ENCODE assay signal across 1 cellular context in genomic region chr12:108312885-108313203, GRCh38.
TF ChIP-seq lines count a peak whose summit lies in the region.

No MANE protein-coding gene starts in this region.

TF ChIP-seq in K562, 482 proteins besides CTCF, POLR2A, EP300 and RAD21 (continued from another document):
- no peak for TF ChIP-seq RREB1 (CRISPR knock-in tag; IDR thresholded peaks at IDR 0.05)
- TF ChIP-seq MTA3 (IDR thresholded peaks at IDR 0.05; ENCODE audit: borderline replicate concordance), result 0 out of 2 replicates have a peak, but pooled peaks have one; percentile 1
- TF ChIP-seq ARID3B (CRISPR knock-in tag; IDR thresholded peaks at IDR 0.05; ENCODE audit: borderline replicate concordance), result no peak
- no peak for TF ChIP-seq SMARCA4 (IDR thresholded peaks at IDR 0.05)
- no peak for TF ChIP-seq MBD1 (CRISPR knock-in tag; IDR thresholded peaks at IDR 0.05)
- TF ChIP-seq ETS2 (tag; IDR thresholded peaks at IDR 0.05; ENCODE audit: borderline replicate concordance, poor library complexity, severe bottlenecking), result no peak
- TF ChIP-seq ZSCAN29 (IDR thresholded peaks at IDR 0.05), result no peak
- TF ChIP-seq PATZ1 (CRISPR knock-in tag; IDR thresholded peaks at IDR 0.05; ENCODE audit: borderline replicate concordance), result no peak
